ENCODE assay signal across 23 cellular contexts in genomic region chr15:63352808-63353207, GRCh38. TPM values are rescaled to one million over a fixed set of nuclear protein-coding genes. Genes with fewer than 3 reads are reported as not detected.
DNase-seq lines count a peak whose midpoint lies in the region; ATAC-seq, FAIRE-seq and TF ChIP-seq lines count a peak whose summit lies in the region.
"Had no signal": no experiment of that assay in that cellular context is flagged by ENCODE, and none has a peak within 500 bp of the region (broad histone marks: within the 10 kb centered on the region; RNA-seq: fewer than 3 reads in every experiment).

No MANE protein-coding gene starts in this region.

- no peak overlapping the region for H2AFZ ChIP-seq in K562 (ENCODE audit: low read depth, low read length)

- no peak for TF ChIP-seq CTCF in K562 (IDR thresholded peaks at IDR 0.05 in 2 of 3, conservative IDR thresholded peaks at IDR 0.05 in 1 of 3; ENCODE audit: insufficient read depth in 2 of 3, low read depth in 1 of 3, low read length in 3 of 3)
- no peak for TF ChIP-seq CTCF in colonic mucosa (IDR thresholded peaks at IDR 0.05)
- TF ChIP-seq CTCF in kidney (IDR thresholded peaks at IDR 0.05; ENCODE audit: borderline replicate concordance, extremely low read depth, insufficient read depth): no peak
- TF ChIP-seq CTCF in suprapubic skin (IDR thresholded peaks at IDR 0.05): no peak
- TF ChIP-seq CTCF in CD8-positive, alpha-beta T cell (IDR thresholded peaks at IDR 0.05): no peak
- TF ChIP-seq CTCF in lower leg skin (IDR thresholded peaks at IDR 0.05): no peak
- no peak for TF ChIP-seq CTCF in RWPE1 (conservative IDR thresholded peaks at IDR 0.05; ENCODE audit: low read depth)

- H3K27me3 Mint-ChIP-seq in CD8-positive, alpha-beta T cell (ENCODE audit: low read depth): no peaks in the 10 kb centered on the region
- H3K27me3 Mint-ChIP-seq: CD4-positive, alpha-beta memory T cell had no signal

- H4K20me1 ChIP-seq in K562 (replicated peaks; ENCODE audit: control insufficient read depth, insufficient read depth, low read length): no peaks in the 10 kb centered on the region
- H4K20me1 ChIP-seq: BLaER1 had no signal

- H3K4me2 ChIP-seq in K562 (ENCODE audit: insufficient read depth, low read length): no peak overlapping the region
- H3K4me2 ChIP-seq: BLaER1 had no signal

- in situ Hi-C loops in K562 (cut with MboI): no loop called here

- H3K36me3 Mint-ChIP-seq in CD8-positive, alpha-beta T cell: no peaks in the 10 kb centered on the region
- H3K36me3 Mint-ChIP-seq: CD14-positive monocyte; CD4-positive, alpha-beta memory T cell; CD4-positive, CD25-positive, alpha-beta regulatory T cell had no signal

- H3K4me1 Mint-ChIP-seq in CD8-positive, alpha-beta T cell (ENCODE audit: low read depth): no peaks in the 10 kb centered on the region
- H3K4me1 Mint-ChIP-seq: CD4-positive, alpha-beta memory T cell; CD4-positive, CD25-positive, alpha-beta regulatory T cell had no signal

- H3K4me3 Mint-ChIP-seq in CD8-positive, alpha-beta T cell: no peak overlapping the region
- H3K4me3 Mint-ChIP-seq: CD14-positive monocyte; CD4-positive, alpha-beta memory T cell; CD4-positive, CD25-positive, alpha-beta regulatory T cell had no signal

- no peaks in the 10 kb centered on the region for H3K36me3 ChIP-seq in K562 (ENCODE audit: control insufficient read depth, insufficient read depth, low read length)
- H3K36me3 ChIP-seq in colonic mucosa: no peaks in the 10 kb centered on the region
- peaks cover 0 to 11% of the 10 kb centered on the region in 2 donors for H3K36me3 ChIP-seq in kidney (ENCODE audit: control insufficient read depth in 1 of 2, insufficient read depth in 2 of 2, low read length in 2 of 2)
- H3K36me3 ChIP-seq in suprapubic skin: no peaks in the 10 kb centered on the region
- no peaks in the 10 kb centered on the region for H3K36me3 ChIP-seq in CD8-positive, alpha-beta T cell (ENCODE audit: insufficient read depth, low read length)
- H3K36me3 ChIP-seq: BE2C, BLaER1 had no signal

- no peak overlapping the region for H3K9ac ChIP-seq in K562 (ENCODE audit: insufficient read depth in 1 of 2, low read depth in 2 of 2, low read length in 2 of 2)
- peak overlapping the region in 1 of 2 donors; percentile 67 for H3K9ac ChIP-seq in colonic mucosa (ENCODE audit: low read depth in 2 of 2, low read length in 2 of 2)
- peak overlapping the region in 1 of 2 donors; percentile 4 for H3K9ac ChIP-seq in kidney (ENCODE audit: low read length in 2 of 2)
- H3K9ac ChIP-seq: BLaER1 had no signal

- H3K27ac Mint-ChIP-seq in CD8-positive, alpha-beta T cell: no peak overlapping the region
- H3K27ac Mint-ChIP-seq: CD14-positive monocyte; CD4-positive, CD25-positive, alpha-beta regulatory T cell had no signal

- TF ChIP-seq EP300 in K562 (IDR thresholded peaks at IDR 0.05; ENCODE audit: low read length): no peak
- TF ChIP-seq EP300 in suprapubic skin (IDR thresholded peaks at IDR 0.05): no peak

- TF ChIP-seq POLR2A in K562 (conservative IDR thresholded peaks at IDR 0.05) (no peak), suprapubic skin (IDR thresholded peaks at IDR 0.05) (no peak), lower leg skin (IDR thresholded peaks at IDR 0.05) (no peak)

- 55% methylated on average over 4 of the region's 4 CpGs for WGBS in K562 (ENCODE audit: insufficient coverage, low coverage, missing lambda C conversion rate)
- WGBS in suprapubic skin: 84% methylated on average over 4 of the region's 4 CpGs
- 82 to 84% methylated on average over 4 of the region's 4 CpGs for WGBS in lower leg skin, 2 donors

- H3K27ac ChIP-seq in K562 (ENCODE audit: extremely low read depth, low read depth, low read length): no peak overlapping the region
- peak overlapping the region; percentile 91 for H3K27ac ChIP-seq in colonic mucosa
- H3K27ac ChIP-seq in kidney (ENCODE audit: low read depth in 2 of 2, low read length in 2 of 2): peak overlapping the region; percentile 30 to 73
- H3K27ac ChIP-seq in suprapubic skin: peak overlapping the region; percentile 89
- no peak overlapping the region for H3K27ac ChIP-seq in CD8-positive, alpha-beta T cell (ENCODE audit: low read depth, low read length)
- H3K27ac ChIP-seq in RWPE1: no peak overlapping the region
- H3K27ac ChIP-seq: 22Rv1, BLaER1 had no signal

- POLR2A ChIA-PET in K562 (lab: Yijun Ruan, JAX): interaction anchor here (1.1 to 1.6 kb wide), 2 partner anchors 10 to 44 kb away, joined by 3 to 8 read pairs; no protein-coding TSS in a partner anchor
- POLR2A ChIA-PET in CD8-positive, alpha-beta T cell (lab: Charles Lee): no interaction called here
- POLR2A ChIA-PET in RWPE1 (lab: Yijun Ruan, JAX; ENCODE audit: low non-redundant PET): no interaction called here

- intact Hi-C loops in K562 (cut with micrococcal nuclease) (no loop called here), colonic mucosa (cut with DNase I) (no loop called here), kidney (cut with DNase I) (no loop called here), lower leg skin (cut with DNase I; ENCODE audit: low total_unique reads) (no loop called here)
- intact Hi-C loops in CD8-positive, alpha-beta T cell (cut with DNase I, micrococcal nuclease): no loop called here

- CTCF ChIA-PET in K562 (lab: Yijun Ruan, JAX; ENCODE audit: low intra/inter-chr PET ratio) (no interaction called here), RWPE1 (lab: Yijun Ruan, JAX) (interaction anchor here (0.6 kb wide), 1 partner anchor 19 kb away, joined by 3 read pairs; no protein-coding TSS in a partner anchor)
- CTCF ChIA-PET in CD8-positive, alpha-beta T cell (lab: Charles Lee): no interaction called here

- no peaks in the 10 kb centered on the region for H3K9me3 Mint-ChIP-seq in CD8-positive, alpha-beta T cell
- H3K9me3 Mint-ChIP-seq: CD14-positive monocyte; CD4-positive, alpha-beta memory T cell had no signal

- no peak for FAIRE-seq in K562 (lab: Jason Lieb, UNC)
- no peak for FAIRE-seq in kidney (lab: Jason Lieb, UNC)
- FAIRE-seq: A549, D721Med, G401.6, GM12891 had no signal

- DNase-seq in K562 (ENCODE audit: extremely low read depth in 1 of 4, low spot score in 3 of 4): no peak
- no peak for DNase-seq in colonic mucosa
- DNase-seq in kidney: no peak
- DNase-seq in suprapubic skin (ENCODE audit: low spot score in 2 of 2): no peak
- no peak for DNase-seq in CD8-positive, alpha-beta T cell
- no peak for DNase-seq in lower leg skin (ENCODE audit: low spot score in 2 of 2)
- no peak for DNase-seq in AG20443 (ENCODE audit: low spot score)
- no peak for DNase-seq in RWPE1 (ENCODE audit: low spot score)
- DNase-seq: BE2C; C1 segment of cervical spinal cord; Caco-2; Calu3; CD4-positive, alpha-beta memory T cell; CD4-positive, CD25-positive, alpha-beta regulatory T cell; DMS79 treated with DMSO at 0.1 percent for 48 hours; GF-D8 had no signal

- no peaks in the 10 kb centered on the region for H3K27me3 ChIP-seq in K562 (ENCODE audit: control insufficient read depth in 2 of 2, insufficient read depth in 2 of 2, low read length in 2 of 2)
- no peaks in the 10 kb centered on the region for H3K27me3 ChIP-seq in colonic mucosa
- H3K27me3 ChIP-seq in suprapubic skin: no peaks in the 10 kb centered on the region
- no peaks in the 10 kb centered on the region for H3K27me3 ChIP-seq in CD8-positive, alpha-beta T cell (ENCODE audit: insufficient read depth, low read length)
- H3K27me3 ChIP-seq: BLaER1 had no signal

- no peak overlapping the region for H3K4me3 ChIP-seq in K562
- H3K4me3 ChIP-seq in colonic mucosa: no peak overlapping the region
- no peak overlapping the region for H3K4me3 ChIP-seq in kidney (ENCODE audit: low read length in 2 of 2)
- H3K4me3 ChIP-seq in suprapubic skin: no peak overlapping the region
- H3K4me3 ChIP-seq in CD8-positive, alpha-beta T cell (ENCODE audit: low read depth, low read length): no peak overlapping the region
- H3K4me3 ChIP-seq in lower leg skin (ENCODE audit: low read depth, poor library complexity, severe bottlenecking): no peak overlapping the region
- H3K4me3 ChIP-seq: A549, BLaER1 had no signal

- peaks cover 0 to 7% of the 10 kb centered on the region in 2 experiments; a peak in 3 of 5 replicates for H3K4me1 ChIP-seq in K562 (replicated peaks in 1 of 2; ENCODE audit: control insufficient read depth in 2 of 2, insufficient read depth in 2 of 2, low read length in 2 of 2)
- H3K4me1 ChIP-seq in colonic mucosa: peaks cover 8% of the 10 kb centered on the region
- peaks cover 36 to 47% of the 10 kb centered on the region in 2 donors for H3K4me1 ChIP-seq in kidney (ENCODE audit: control insufficient read depth in 1 of 2, insufficient read depth in 1 of 2, low read depth in 1 of 2, low read length in 2 of 2)
- H3K4me1 ChIP-seq in suprapubic skin: peaks cover 76% of the 10 kb centered on the region
- no peaks in the 10 kb centered on the region for H3K4me1 ChIP-seq in CD8-positive, alpha-beta T cell (ENCODE audit: insufficient read depth, low read length)
- H3K4me1 ChIP-seq: Caco-2 had no signal

- no peak for ATAC-seq in K562
- ATAC-seq in CD8-positive, alpha-beta T cell: no peak
- ATAC-seq: A549 had no signal

- no TSS peak for BruUV-seq in K562 (replicated peaks; lab: Mats Ljungman, UMichigan)

- no peaks in the 10 kb centered on the region for H3K79me2 ChIP-seq in K562 (ENCODE audit: control insufficient read depth, insufficient read depth, low read length)

- H3K9me1 ChIP-seq in K562 (ENCODE audit: control insufficient read depth, insufficient read depth, low read length): no peaks in the 10 kb centered on the region

- H3K9me3 ChIP-seq in K562 (replicated peaks; ENCODE audit: control insufficient read depth, insufficient read depth, low read depth, low read length) (no peaks in the 10 kb centered on the region), colonic mucosa (no peaks in the 10 kb centered on the region), kidney (ENCODE audit: control insufficient read depth in 1 of 2, low read length in 2 of 2) (no peaks in the 10 kb centered on the region), suprapubic skin (no peaks in the 10 kb centered on the region)
- H3K9me3 ChIP-seq in CD8-positive, alpha-beta T cell (ENCODE audit: low read length): no peaks in the 10 kb centered on the region
- H3K9me3 ChIP-seq: A549, BE2C, BLaER1, Caco-2 had no signal

- TF ChIP-seq RAD21 in K562 (CRISPR knock-in tag; conservative IDR thresholded peaks at IDR 0.05 in 1 of 2, IDR thresholded peaks at IDR 0.05 in 1 of 2): no peak

RNA-seq across cellular contexts. Expression of gene CA12, which starts 28.8 kb away (rescaled TPM):
- total RNA-seq in K562 (2011; cell fraction: chromatin; rRNA removed; ENCODE audit: low replicate concordance): 0.25 and 0.33 TPM in 2 replicates
- total RNA-seq in K562 (2011; cell fraction: nucleolus; rRNA removed): not detected in 2 replicates
- not detected in 2 replicates for total RNA-seq in K562 (2011; cell fraction: nucleoplasm; rRNA removed)
- 0.16 and 0.18 TPM in 2 replicates for total RNA-seq in K562 (2014; rRNA removed)
- 0.07 and 0.13 TPM in 2 replicates for total RNA-seq in K562 (2014; rRNA removed; fragmentation: Illumina TruSeq; extraction: Trizol)
- total RNA-seq in K562 (2015; rRNA removed; fragmentation: Illumina TruSeq; extraction: Trizol): 0.22 and 0.23 TPM in 2 replicates
- 0.07 and 0.09 TPM in 2 replicates for total RNA-seq in K562 (2021)
- 0.01 and 0.05 TPM in 2 replicates for polyA plus RNA-seq in K562 (2011; rRNA removed)
- 0.09 TPM in 1 of 2 replicates, not detected in the other for polyA plus RNA-seq in K562 (2011; cell fraction: cytosol; rRNA removed)
- polyA plus RNA-seq in K562 (2011; cell fraction: nucleus; rRNA removed): 0.11 and 0.42 TPM in 2 replicates
- 0.72 and 5.0 TPM in 2 replicates for polyA plus RNA-seq in K562 (2012)
- polyA plus RNA-seq in K562 (2014; fragmentation: Illumina TruSeq; extraction: Trizol): 0.19 and 0.47 TPM in 2 replicates
- under 1 TPM in 1 of 2 experiments, not detected in 1; 0.11 TPM for polyA plus RNA-seq in K562 (2014; fragmentation: Nextera tagmentation; extraction: Ambion mirVana)
- polyA plus RNA-seq in K562 (2014; rRNA removed): 0.78 and 0.89 TPM in 2 replicates
- polyA minus RNA-seq in K562 (2011; rRNA and poly(A)+ RNA removed): 0.04 and 0.12 TPM in 2 replicates
- polyA minus RNA-seq in K562 (2011; cell fraction: cytosol; rRNA and poly(A)+ RNA removed): not detected in 2 replicates
- 0.11 TPM in 1 of 2 replicates, not detected in the other for polyA minus RNA-seq in K562 (2011; cell fraction: nucleus; rRNA and poly(A)+ RNA removed)
- 100 to 1,000 TPM; 290 to 339 TPM for total RNA-seq in colonic mucosa
- total RNA-seq in kidney: 237 TPM
- polyA plus RNA-seq in kidney (ENCODE audit: insufficient read depth, low read depth, low replicate concordance): 242 TPM
- total RNA-seq in suprapubic skin: 100 to 1,000 TPM; 292 to 338 (median 317) TPM
- total RNA-seq in CD8-positive, alpha-beta T cell: not detected
- total RNA-seq in lower leg skin: 100 to 1,000 TPM; 144 to 253 (median 213) TPM
- total RNA-seq: CD4-positive, alpha-beta memory T cell; CD4-positive, CD25-positive, alpha-beta regulatory T cell had no signal
- polyA plus RNA-seq: CD14-positive monocyte; CD4-positive, alpha-beta memory T cell; CD4-positive, CD25-positive, alpha-beta regulatory T cell had no signal

Comparison
In these comparisons a context has a peak if more than half of its experiments do, and no peak if none do; other contexts are left out.
1. H3K27ac ChIP-seq: peak in colonic mucosa (single experiment), kidney (2 of 2) and suprapubic skin (single experiment); none in K562 (single experiment), CD8-positive, alpha-beta T cell (single experiment) and RWPE1 (single experiment).
2. RNA of gene CA12, which starts 28.8 kb away (total RNA-seq): 290 to 339 TPM in colonic mucosa, 292 to 338 TPM in suprapubic skin, 237 TPM in kidney (single experiment) and 144 to 253 TPM in lower leg skin; 0.07 to 0.33 TPM in K562 and not detected in CD8-positive, alpha-beta T cell; every median in the first group is over 100 times any median in the second.